Comparison of ENCODE assay signal across 9 cellular contexts in the genomic region with DNA sequence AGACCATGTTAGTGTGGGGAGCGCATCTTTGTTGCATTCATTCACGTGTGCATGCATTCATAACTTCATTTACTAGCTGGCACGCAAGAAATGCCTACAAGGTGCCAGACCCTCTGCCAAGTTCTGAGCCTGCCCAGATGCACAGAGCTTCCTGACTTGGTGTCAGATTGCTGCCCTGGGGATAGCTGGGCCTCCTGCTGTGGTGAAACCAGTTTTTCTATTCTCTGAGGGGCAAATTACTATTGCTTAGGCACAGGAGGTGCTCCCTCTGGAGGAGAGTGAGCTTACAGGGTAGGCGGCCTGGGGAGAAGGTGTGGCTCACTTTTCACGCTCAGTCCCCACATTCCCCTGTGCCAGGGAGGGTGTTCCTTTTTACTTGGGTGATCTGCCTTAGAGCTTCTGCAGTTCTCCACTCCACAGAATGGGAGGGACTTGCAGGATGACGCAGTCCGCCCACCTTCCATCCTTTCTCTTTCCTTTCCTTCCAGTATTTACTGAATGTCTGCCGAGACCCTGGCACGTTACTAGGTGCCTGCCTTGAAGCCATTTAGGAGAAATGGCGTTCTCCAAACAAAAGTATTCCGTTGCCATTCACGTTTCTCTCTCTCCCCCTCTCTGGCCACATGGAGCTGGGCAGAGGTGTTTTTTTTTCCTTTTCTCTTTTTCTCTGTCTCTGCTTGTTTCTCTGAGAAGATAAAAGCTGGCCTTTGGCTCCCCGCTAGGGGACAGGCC. TPM values are rescaled to one million over a fixed set of nuclear protein-coding genes. Genes with fewer than 3 reads are reported as not detected.
A peak's percentile ranks its signal among the peaks of the same experiment; 100 is the strongest.
DNase-seq lines count a peak whose midpoint lies in the region; ATAC-seq and TF ChIP-seq lines count a peak whose summit lies in the region.
"Had no signal": no experiment of that assay in that cellular context is flagged by ENCODE, and none has a peak within 500 bp of the region (broad histone marks: within the 10 kb centered on the region; RNA-seq: fewer than 3 reads in every experiment).

No MANE protein-coding gene starts in this region.

- no peaks in the 10 kb centered on the region for H3K36me3 ChIP-seq in sigmoid colon

- no peak for TF ChIP-seq CTCF in activated CD8-positive, alpha-beta T cell treated with anti-CD3 and anti-CD28 coated beads for 36 hours (IDR thresholded peaks at IDR 0.05)
- no peak for TF ChIP-seq CTCF in sigmoid colon (IDR thresholded peaks at IDR 0.05)

- no peak overlapping the region for H3K27ac Mint-ChIP-seq in activated CD8-positive, alpha-beta T cell treated with anti-CD3 and anti-CD28 coated beads for 36 hours
- no peak overlapping the region for H3K27ac Mint-ChIP-seq in natural killer cell treated with Interleukin-12 subunit alpha and Interleukin-12 subunit beta and Interleukin-15 and Interleukin-18, amount 100 ng/mL, for 72 hours
- H3K27ac Mint-ChIP-seq: memory B cell had no signal

- DNase-seq in DMS 273 (lab: John Stamatoyannopoulos, UW; ENCODE audit: unreplicated experiment) (peak; percentile 87), MV-4-11 (lab: John Stamatoyannopoulos, UW) (peak; percentile 46), hepatic stellate cell (ENCODE audit: low spot score) (peak; percentile 21), sigmoid colon (peak; percentile 89), GDM1 (lab: John Stamatoyannopoulos, UW) (no peak), globus pallidus (ENCODE audit: low spot score) (no peak)
- DNase-seq in activated CD8-positive, alpha-beta T cell treated with anti-CD3 and anti-CD28 coated beads for 36 hours, result peak; percentile 8
- DNase-seq in natural killer cell treated with Interleukin-12 subunit alpha and Interleukin-12 subunit beta and Interleukin-15 and Interleukin-18, amount 100 ng/mL, for 72 hours (ENCODE audit: low spot score), result no peak

- H3K27ac ChIP-seq in sigmoid colon, result peak overlapping the region; percentile 77 to 86 (median 84)

- H3K27me3 ChIP-seq in sigmoid colon, result no peaks in the 10 kb centered on the region

- H3K4me1 ChIP-seq in sigmoid colon, result peaks cover 0 to 22% (median 20%) of the 10 kb centered on the region in 4 donors

- H3K4me3 ChIP-seq in sigmoid colon, result peak overlapping the region in 2 of 4 donors; percentile 1 to 13

- WGBS in sigmoid colon, 2 donors, result 72 to 84% methylated on average over 13 of the region's 13 CpGs

- POLR2A ChIA-PET in activated CD8-positive, alpha-beta T cell treated with anti-CD3 and anti-CD28 coated beads for 36 hours (lab: Charles Lee), result interaction anchor here (1.3 kb wide), 1 partner anchor 10 kb away, joined by 4 read pairs; no protein-coding TSS in a partner anchor

- ATAC-seq in activated CD8-positive, alpha-beta T cell treated with anti-CD3 and anti-CD28 coated beads for 36 hours, result no peak
- no peak for ATAC-seq in natural killer cell treated with Interleukin-12 subunit alpha and Interleukin-12 subunit beta and Interleukin-15 and Interleukin-18, amount 100 ng/mL, for 72 hours

- H3K9me3 Mint-ChIP-seq in activated CD8-positive, alpha-beta T cell treated with anti-CD3 and anti-CD28 coated beads for 36 hours, result no peaks in the 10 kb centered on the region
- no peaks in the 10 kb centered on the region for H3K9me3 Mint-ChIP-seq in natural killer cell treated with Interleukin-12 subunit alpha and Interleukin-12 subunit beta and Interleukin-15 and Interleukin-18, amount 100 ng/mL, for 72 hours
- H3K9me3 Mint-ChIP-seq: memory B cell had no signal

- H3K4me1 Mint-ChIP-seq in activated CD8-positive, alpha-beta T cell treated with anti-CD3 and anti-CD28 coated beads for 36 hours (ENCODE audit: low read depth), result peaks cover 19% of the 10 kb centered on the region
- H3K4me1 Mint-ChIP-seq in natural killer cell treated with Interleukin-12 subunit alpha and Interleukin-12 subunit beta and Interleukin-15 and Interleukin-18, amount 100 ng/mL, for 72 hours (ENCODE audit: low read depth in 2 of 2), result peaks cover 4 to 8% of the 10 kb centered on the region in 2 donors
- H3K4me1 Mint-ChIP-seq: memory B cell had no signal

- no peaks in the 10 kb centered on the region for H3K36me3 Mint-ChIP-seq in activated CD8-positive, alpha-beta T cell treated with anti-CD3 and anti-CD28 coated beads for 36 hours (ENCODE audit: low read depth)
- H3K36me3 Mint-ChIP-seq in natural killer cell treated with Interleukin-12 subunit alpha and Interleukin-12 subunit beta and Interleukin-15 and Interleukin-18, amount 100 ng/mL, for 72 hours, result no peaks in the 10 kb centered on the region
- H3K36me3 Mint-ChIP-seq: memory B cell had no signal

- H3K9me3 ChIP-seq in sigmoid colon, result no peaks in the 10 kb centered on the region

- H3K27me3 Mint-ChIP-seq in activated CD8-positive, alpha-beta T cell treated with anti-CD3 and anti-CD28 coated beads for 36 hours, result peaks cover 41% of the 10 kb centered on the region
- peaks cover 39 to 48% of the 10 kb centered on the region in 2 donors for H3K27me3 Mint-ChIP-seq in natural killer cell treated with Interleukin-12 subunit alpha and Interleukin-12 subunit beta and Interleukin-15 and Interleukin-18, amount 100 ng/mL, for 72 hours

- intact Hi-C loops in activated CD8-positive, alpha-beta T cell treated with anti-CD3 and anti-CD28 coated beads for 36 hours (cut with micrococcal nuclease), result no loop called here
- intact Hi-C loops in sigmoid colon (cut with DNase I), result loop anchor here (10.0 kb wide), 2 partner anchors 111 to 151 kb away; partner anchors contain the start of gene HSPA9

- TF ChIP-seq POLR2A in sigmoid colon (IDR thresholded peaks at IDR 0.05), result no peak

- CTCF ChIA-PET in activated CD8-positive, alpha-beta T cell treated with anti-CD3 and anti-CD28 coated beads for 36 hours (lab: Charles Lee), result interaction anchor here (1.0 to 1.4 kb wide), 2 partner anchors 26 to 64 kb away, joined by 3 to 4 read pairs; no protein-coding TSS in a partner anchor

- H3K4me3 Mint-ChIP-seq in activated CD8-positive, alpha-beta T cell treated with anti-CD3 and anti-CD28 coated beads for 36 hours, result no peak overlapping the region
- H3K4me3 Mint-ChIP-seq in natural killer cell treated with Interleukin-12 subunit alpha and Interleukin-12 subunit beta and Interleukin-15 and Interleukin-18, amount 100 ng/mL, for 72 hours, result no peak overlapping the region
- H3K4me3 Mint-ChIP-seq: memory B cell had no signal

- TF ChIP-seq EP300 in sigmoid colon (IDR thresholded peaks at IDR 0.05), result no peak

RNA-seq across cellular contexts. Expression of gene CTNNA1, which starts 27.9 kb away (rescaled TPM):
- 10 to 100 TPM; 77.3 to 85.6 TPM for total RNA-seq in activated CD8-positive, alpha-beta T cell treated with anti-CD3 and anti-CD28 coated beads for 36 hours
- total RNA-seq in sigmoid colon, result 100 to 1,000 TPM; 165 to 256 (median 194) TPM
- 100 to 1,000 TPM; 163 to 236 (median 171) TPM for polyA plus RNA-seq in sigmoid colon
- total RNA-seq in natural killer cell treated with Interleukin-12 subunit alpha and Interleukin-12 subunit beta and Interleukin-15 and Interleukin-18, amount 100 ng/mL, for 72 hours, result 10 to 100 TPM; 50.6 to 65.8 TPM

Comparison
In these comparisons a context has a peak if more than half of its experiments do, and no peak if none do; other contexts are left out.
1. DNase-seq: peak in DMS 273 (single experiment), MV-4-11 (single experiment), activated CD8-positive, alpha-beta T cell treated with anti-CD3 and anti-CD28 coated beads for 36 hours (single experiment), hepatic stellate cell (single experiment) and sigmoid colon (single experiment); none in GDM1 (single experiment), globus pallidus (single experiment) and natural killer cell treated with Interleukin-12 subunit alpha and Interleukin-12 subunit beta and Interleukin-15 and Interleukin-18, amount 100 ng/mL, for 72 hours (single experiment).